Comparison of ENCODE assay signal across 9 cellular contexts in genomic region chr2:235106874-235107639, GRCh38.
DNase-seq lines count a peak whose midpoint lies in the region; ATAC-seq, FAIRE-seq and TF ChIP-seq lines count a peak whose summit lies in the region.
"Had no signal": no experiment of that assay in that cellular context is flagged by ENCODE, and none has a peak within 500 bp of the region (broad histone marks: within the 10 kb centered on the region; RNA-seq: fewer than 3 reads in every experiment).

No MANE protein-coding gene starts in this region.

- DNase-seq in AG10803 (ENCODE audit: low read depth), result peak; percentile 76
- DNase-seq in NCI-H2227 treated with DMSO at 0.1 percent for 48 hours (lab: John Stamatoyannopoulos, UW), result peak; percentile 44
- DNase-seq in GM12878 (ENCODE audit: low read depth, low spot score), result no peak
- peak; percentile 57 for DNase-seq in iPS DF 6.9 (ENCODE audit: low read depth, low spot score)
- DNase-seq in stimulated activated naive CD8-positive, alpha-beta T cell treated with anti-CD3 and anti-CD28 coated beads, Interleukin-15, Interleukin-2, amounts not matched to agents 100 U/mL and 50 U/mL, for 24 hours, result peak; percentile 19
- DNase-seq in T-helper 17 cell, result no peak

- H3K9me3 ChIP-seq in GM12878 (replicated peaks; ENCODE audit: control insufficient read depth, insufficient read depth, low read length) (no peaks in the 10 kb centered on the region), iPS DF 6.9 (ENCODE audit: control insufficient read depth, insufficient read depth, low read length) (no peaks in the 10 kb centered on the region), T-helper 17 cell (ENCODE audit: control insufficient read depth, low read length, poor library complexity, severe bottlenecking) (no peaks in the 10 kb centered on the region)

- H3K4me1 ChIP-seq in GM12878 (ENCODE audit: control insufficient read depth, insufficient read depth, low read length), result no peaks in the 10 kb centered on the region
- no peaks in the 10 kb centered on the region for H3K4me1 ChIP-seq in iPS DF 6.9 (ENCODE audit: control insufficient read depth, insufficient read depth, low read length)

- FAIRE-seq in GM12878 (lab: Jason Lieb, UNC), result no peak
- FAIRE-seq: islet of Langerhans had no signal

- no peaks in the 10 kb centered on the region for H3K4me1 Mint-ChIP-seq in T-helper 17 cell

- no peak overlapping the region for H3K27ac Mint-ChIP-seq in T-helper 17 cell

- TF ChIP-seq EP300 in GM12878 (IDR thresholded peaks at IDR 0.05; ENCODE audit: borderline replicate concordance in 1 of 2, control insufficient read depth in 1 of 2, low read depth in 2 of 2, low read length in 2 of 2), result no peak

- ATAC-seq in GM12878 (no peak), GM19023 (IDR thresholded peaks at IDR 0.05; ENCODE audit: unreplicated experiment) (no peak), T-helper 17 cell (no peak)
- ATAC-seq in stimulated activated naive CD8-positive, alpha-beta T cell treated with anti-CD3 and anti-CD28 coated beads, Interleukin-15, Interleukin-2, amounts not matched to agents 100 U/mL and 50 U/mL, for 24 hours, result no peak

- WGBS in GM12878 (ENCODE audit: insufficient coverage, insufficient replicate concordance, low lambda C conversion rate, missing lambda C conversion rate), result 18% methylated on average over 10 of the region's 10 CpGs
- no CpG with 5 or more reads among the region's 10 CpGs for WGBS in iPS DF 6.9 (ENCODE audit: insufficient coverage, insufficient read length)

- H3K27ac ChIP-seq in GM12878 (ENCODE audit: control insufficient read depth, insufficient read depth) (no peak overlapping the region), iPS DF 6.9 (ENCODE audit: low read length) (no peak overlapping the region)

- no peak overlapping the region for H3K4me2 ChIP-seq in GM12878 (ENCODE audit: control insufficient read depth, insufficient read depth)

- in situ Hi-C loops in GM12878 (cut with MboI), result no loop called here

- BruUV-seq in GM12878 (replicated peaks; lab: Mats Ljungman, UMichigan), result no TSS peak

- H3K4me3 Mint-ChIP-seq in T-helper 17 cell, result no peak overlapping the region

- H3K36me3 ChIP-seq in GM12878 (ENCODE audit: control insufficient read depth in 2 of 2, insufficient read depth in 2 of 2, low read length in 1 of 2) (no peaks in the 10 kb centered on the region), iPS DF 6.9 (ENCODE audit: control insufficient read depth, insufficient read depth, low read length) (no peaks in the 10 kb centered on the region)

- intact Hi-C loops in GM12878 (cut with micrococcal nuclease; ENCODE audit: unreplicated experiment), result loop anchor here (2.0 kb wide), 1 partner anchor 556 kb away; no protein-coding TSS in a partner anchor

- no peak overlapping the region for H3K9ac ChIP-seq in GM12878 (ENCODE audit: control insufficient read depth, insufficient read depth, low read length)

- no peaks in the 10 kb centered on the region for H3K79me2 ChIP-seq in GM12878 (ENCODE audit: control insufficient read depth, insufficient read depth, low read length)

- RAD21 ChIA-PET in GM12878 (lab: Charles Lee; ENCODE audit: unreplicated experiment), result no interaction called here

- TF ChIP-seq POLR2A in GM12878 (IDR thresholded peaks at IDR 0.05; ENCODE audit: low read depth, low read length), result no peak

- H4K20me1 ChIP-seq in GM12878 (ENCODE audit: control insufficient read depth, insufficient read depth), result no peaks in the 10 kb centered on the region

- POLR2A ChIA-PET in GM12878 (lab: Charles Lee), result no interaction called here

- H3K36me3 Mint-ChIP-seq in T-helper 17 cell (ENCODE audit: low read depth), result peaks cover 2% of the 10 kb centered on the region

- H3K4me3 ChIP-seq in AG10803 (ENCODE audit: low read length) (no peak overlapping the region), GM12878 (no peak overlapping the region), iPS DF 6.9 (ENCODE audit: low read length) (no peak overlapping the region)

- SMC1A ChIA-PET in GM12878 (lab: Charles Lee; ENCODE audit: uncharacterized antibody, unreplicated experiment), result no interaction called here

- no peak overlapping the region for H2AFZ ChIP-seq in GM12878 (ENCODE audit: control insufficient read depth, low read depth, low read length)

- CTCF ChIA-PET in GM12878 (lab: Yijun Ruan, JAX), result interaction anchor here (0.6 to 1.6 kb wide), 8 partner anchors 10 to 562 kb away, joined by 3 to 7 read pairs (median 3); no protein-coding TSS in a partner anchor

- peak; percentile 91 for TF ChIP-seq CTCF in AG10803 (conservative IDR thresholded peaks at IDR 0.05; ENCODE audit: low read length)
- peak; percentile 37 for TF ChIP-seq CTCF in GM12874 (IDR thresholded peaks at IDR 0.05; ENCODE audit: insufficient read depth, low read depth, low read length)
- TF ChIP-seq CTCF in GM12878 (IDR thresholded peaks at IDR 0.05 in 2 of 3, conservative IDR thresholded peaks at IDR 0.05 in 1 of 3; ENCODE audit: control insufficient read depth in 2 of 3, extremely low read depth in 1 of 3, insufficient read depth in 1 of 3, low read depth in 3 of 3, low read length in 3 of 3), result peak; percentile 33 to 38 (median 34); a peak in 4 of 6 replicates

- H3K27me3 Mint-ChIP-seq in T-helper 17 cell, result peaks cover 45% of the 10 kb centered on the region

- TF ChIP-seq RAD21 in GM12878 (IDR thresholded peaks at IDR 0.05; ENCODE audit: insufficient read depth, low read depth, low read length), result peak; percentile 39

- no peaks in the 10 kb centered on the region for H3K27me3 ChIP-seq in GM12878 (replicated peaks in 1 of 2; ENCODE audit: control insufficient read depth in 2 of 2, insufficient read depth in 2 of 2, low read length in 1 of 2)
- H3K27me3 ChIP-seq in iPS DF 6.9 (ENCODE audit: control insufficient read depth, insufficient read depth, low read length), result no peaks in the 10 kb centered on the region

TF ChIP-seq in GM12878, 131 proteins besides CTCF, POLR2A, EP300 and RAD21:
- TF ChIP-seq GATAD2B (conservative IDR thresholded peaks at IDR 0.05; ENCODE audit: low read depth) (no peak), USF2 (IDR thresholded peaks at IDR 0.05; ENCODE audit: borderline replicate concordance, low read depth, low read length) (no peak), SMC3 (IDR thresholded peaks at IDR 0.05; ENCODE audit: borderline replicate concordance, low read length) (peak; percentile 49; the same call in 1 of the 2 replicates)
TF ChIP-seq in GM12878: peak in this region for 1.

Comparison
In these comparisons a context has a peak if more than half of its experiments do, and no peak if none do; other contexts are left out.
1. DNase-seq: peak in AG10803 (single experiment), NCI-H2227 treated with DMSO at 0.1 percent for 48 hours (single experiment), iPS DF 6.9 (single experiment) and stimulated activated naive CD8-positive, alpha-beta T cell treated with anti-CD3 and anti-CD28 coated beads, Interleukin-15, Interleukin-2, amounts not matched to agents 100 U/mL and 50 U/mL, for 24 hours (single experiment); none in GM12878 (single experiment) and T-helper 17 cell (0 of 3).
2. CTCF ChIP-seq: peak in every context shown above with its lines; median percentile 91 in AG10803; 37 in GM12874; 34 in GM12878.